In the genomic region with DNA sequence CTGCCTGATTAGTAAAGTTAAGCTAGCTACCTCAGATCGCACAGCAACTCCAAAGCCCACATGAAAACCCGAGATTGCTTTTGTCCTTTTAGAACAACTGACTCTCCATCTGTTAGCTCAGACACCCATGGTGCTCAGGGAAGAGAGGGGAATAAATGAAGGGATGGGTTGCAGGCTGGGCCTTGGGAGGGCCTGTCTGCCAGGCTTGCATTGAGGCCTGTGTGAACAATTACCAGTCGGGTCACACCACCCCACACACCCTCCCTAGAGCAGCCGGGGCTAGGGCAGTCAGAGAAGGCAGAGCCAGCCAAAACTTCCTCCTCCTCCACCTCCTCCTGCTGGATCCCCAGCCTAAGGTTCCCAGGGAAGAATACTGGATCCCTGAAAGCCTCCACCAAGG, we compare ENCODE assay signal across 18 cellular contexts. TPM values are rescaled to one million over a fixed set of nuclear protein-coding genes. Genes with fewer than 3 reads are reported as not detected.
DNase-seq lines count a peak whose midpoint lies in the region; ATAC-seq and TF ChIP-seq lines count a peak whose summit lies in the region.
"Had no signal": no experiment of that assay in that cellular context is flagged by ENCODE, and none has a peak within 500 bp of the region (broad histone marks: within the 10 kb centered on the region; RNA-seq: fewer than 3 reads in every experiment).

No MANE protein-coding gene starts in this region.

- POLR2A ChIA-PET in activated CD8-positive, alpha-beta T cell treated with anti-CD3 and anti-CD28 coated beads for 36 hours (lab: Charles Lee) = interaction anchor here (3.1 kb wide), 1 partner anchor 9 kb away, joined by 13 read pairs; a partner anchor contains a TSS
- POLR2A ChIA-PET in activated CD8-positive, alpha-beta T cell treated with anti-CD3 and anti-CD28 coated beads, Interleukin-2, amount 10 ng/mL, durations not matched to agents 7 days and 5 days (lab: Charles Lee) = interaction anchor here (1.0 kb wide), 1 partner anchor 11 kb away, joined by 4 read pairs; no protein-coding TSS in a partner anchor
- POLR2A ChIA-PET in activated CD4-positive, alpha-beta memory T cell treated with anti-CD3 and anti-CD28 coated beads for 36 hours (lab: Charles Lee) = no interaction called here
- POLR2A ChIA-PET in GM10248 (lab: Yijun Ruan, JAX) = no interaction called here

- TF ChIP-seq CTCF in activated CD8-positive, alpha-beta T cell treated with anti-CD3 and anti-CD28 coated beads for 36 hours (IDR thresholded peaks at IDR 0.05) = no peak
- TF ChIP-seq CTCF in tibial nerve (IDR thresholded peaks at IDR 0.05) (no peak), GM10248 (IDR thresholded peaks at IDR 0.05; ENCODE audit: control extremely low read depth, extremely low read depth, low read depth, missing control alignments) (no peak)

- WGBS in tibial nerve, 2 donors = 33 to 40% methylated on average over 4 of the region's 4 CpGs

- TF ChIP-seq POLR2A in tibial nerve (IDR thresholded peaks at IDR 0.05) = no peak

- H3K9me3 ChIP-seq in tibial nerve = no peaks in the 10 kb centered on the region
- H3K9me3 ChIP-seq: left ventricle myocardium inferior, testis had no signal

- no peak for ATAC-seq in activated CD8-positive, alpha-beta T cell treated with anti-CD3 and anti-CD28 coated beads for 36 hours
- ATAC-seq in activated CD8-positive, alpha-beta T cell treated with anti-CD3 and anti-CD28 coated beads, Interleukin-2, amount 10 ng/mL, durations not matched to agents 7 days and 5 days = no peak
- ATAC-seq in GM19397 (IDR thresholded peaks at IDR 0.05; ENCODE audit: unreplicated experiment) = no peak
- ATAC-seq: GM12878, HCT116, right cardiac atrium had no signal

- H3K27ac Mint-ChIP-seq in activated CD8-positive, alpha-beta T cell treated with anti-CD3 and anti-CD28 coated beads for 36 hours = peak overlapping the region; percentile 6
- H3K27ac Mint-ChIP-seq in activated CD8-positive, alpha-beta T cell treated with anti-CD3 and anti-CD28 coated beads, Interleukin-2, amount 10 ng/mL, durations not matched to agents 7 days and 5 days = no peak overlapping the region
- H3K27ac Mint-ChIP-seq in activated CD4-positive, alpha-beta memory T cell treated with anti-CD3 and anti-CD28 coated beads for 36 hours = no peak overlapping the region
- H3K27ac Mint-ChIP-seq: activated naive CD4-positive, alpha-beta T cell treated with anti-CD3 and anti-CD28 coated beads for 36 hours had no signal

- no peak for DNase-seq in activated CD8-positive, alpha-beta T cell treated with anti-CD3 and anti-CD28 coated beads for 36 hours
- DNase-seq in activated CD8-positive, alpha-beta T cell treated with anti-CD3 and anti-CD28 coated beads, Interleukin-2, amount 10 ng/mL, durations not matched to agents 7 days and 5 days = no peak
- DNase-seq in caudate nucleus (lab: John Stamatoyannopoulos, UW) = peak in 15 of 61 donors; percentile 2 to 49 (median 14)
- DNase-seq in midbrain (lab: John Stamatoyannopoulos, UW) = peak; percentile 10
- no peak for DNase-seq in tibial nerve (ENCODE audit: low spot score in 2 of 2)
- no peak for DNase-seq in activated CD4-positive, alpha-beta memory T cell treated with anti-CD3 and anti-CD28 coated beads for 36 hours
- DNase-seq in GM10248 (ENCODE audit: extremely low spot score) = no peak
- DNase-seq: activated naive CD4-positive, alpha-beta T cell treated with anti-CD3 and anti-CD28 coated beads for 36 hours; brain microvascular endothelial cell; left ventricle myocardium inferior; naive B cell; NCI-H526 treated with DMSO at 0.1 percent for 48 hours; right cardiac atrium; SW 1271; testis had no signal

- H3K4me3 ChIP-seq in tibial nerve = no peak overlapping the region
- H3K4me3 ChIP-seq: GM12878, left ventricle myocardium inferior, testis had no signal

- intact Hi-C loops in activated CD8-positive, alpha-beta T cell treated with anti-CD3 and anti-CD28 coated beads for 36 hours (cut with micrococcal nuclease) = no loop called here
- intact Hi-C loops in activated CD4-positive, alpha-beta memory T cell treated with anti-CD3 and anti-CD28 coated beads for 36 hours (cut with micrococcal nuclease) = no loop called here

- H3K27ac ChIP-seq in caudate nucleus (ENCODE audit: low read depth, low read length) = peak overlapping the region; percentile 6
- H3K27ac ChIP-seq in tibial nerve = peak overlapping the region in 3 of 4 donors; percentile 7 to 34 (median 26)
- H3K27ac ChIP-seq: brain microvascular endothelial cell, left ventricle myocardium inferior, testis had no signal

- no peaks in the 10 kb centered on the region for H3K4me1 ChIP-seq in tibial nerve

- no peak overlapping the region for H3K4me3 Mint-ChIP-seq in activated CD8-positive, alpha-beta T cell treated with anti-CD3 and anti-CD28 coated beads for 36 hours
- H3K4me3 Mint-ChIP-seq in activated CD8-positive, alpha-beta T cell treated with anti-CD3 and anti-CD28 coated beads, Interleukin-2, amount 10 ng/mL, durations not matched to agents 7 days and 5 days = no peak overlapping the region
- H3K4me3 Mint-ChIP-seq in activated CD4-positive, alpha-beta memory T cell treated with anti-CD3 and anti-CD28 coated beads for 36 hours = no peak overlapping the region
- H3K4me3 Mint-ChIP-seq: activated naive CD4-positive, alpha-beta T cell treated with anti-CD3 and anti-CD28 coated beads for 36 hours; naive B cell had no signal

- H3K27me3 ChIP-seq in tibial nerve = no peaks in the 10 kb centered on the region
- H3K27me3 ChIP-seq: brain microvascular endothelial cell, testis had no signal

- H3K36me3 ChIP-seq in tibial nerve = peaks cover 0 to 51% (median 9%) of the 10 kb centered on the region in 3 donors

- H3K9me3 Mint-ChIP-seq in activated CD8-positive, alpha-beta T cell treated with anti-CD3 and anti-CD28 coated beads for 36 hours = no peaks in the 10 kb centered on the region
- no peaks in the 10 kb centered on the region for H3K9me3 Mint-ChIP-seq in activated CD8-positive, alpha-beta T cell treated with anti-CD3 and anti-CD28 coated beads, Interleukin-2, amount 10 ng/mL, durations not matched to agents 7 days and 5 days (ENCODE audit: insufficient read depth)
- no peaks in the 10 kb centered on the region for H3K9me3 Mint-ChIP-seq in activated CD4-positive, alpha-beta memory T cell treated with anti-CD3 and anti-CD28 coated beads for 36 hours
- H3K9me3 Mint-ChIP-seq: activated naive CD4-positive, alpha-beta T cell treated with anti-CD3 and anti-CD28 coated beads for 36 hours; naive B cell had no signal

- peaks cover 8% of the 10 kb centered on the region for H3K36me3 Mint-ChIP-seq in activated CD8-positive, alpha-beta T cell treated with anti-CD3 and anti-CD28 coated beads for 36 hours (ENCODE audit: low read depth)
- peaks cover 26% of the 10 kb centered on the region for H3K36me3 Mint-ChIP-seq in activated CD8-positive, alpha-beta T cell treated with anti-CD3 and anti-CD28 coated beads, Interleukin-2, amount 10 ng/mL, durations not matched to agents 7 days and 5 days (ENCODE audit: low read depth)
- H3K36me3 Mint-ChIP-seq in activated CD4-positive, alpha-beta memory T cell treated with anti-CD3 and anti-CD28 coated beads for 36 hours = peaks cover 4% of the 10 kb centered on the region

- H3K27me3 Mint-ChIP-seq in activated CD8-positive, alpha-beta T cell treated with anti-CD3 and anti-CD28 coated beads for 36 hours = no peaks in the 10 kb centered on the region
- H3K27me3 Mint-ChIP-seq in activated CD8-positive, alpha-beta T cell treated with anti-CD3 and anti-CD28 coated beads, Interleukin-2, amount 10 ng/mL, durations not matched to agents 7 days and 5 days (ENCODE audit: low read depth) = no peaks in the 10 kb centered on the region
- no peaks in the 10 kb centered on the region for H3K27me3 Mint-ChIP-seq in activated CD4-positive, alpha-beta memory T cell treated with anti-CD3 and anti-CD28 coated beads for 36 hours
- H3K27me3 Mint-ChIP-seq: naive B cell had no signal

- CTCF ChIA-PET in activated CD8-positive, alpha-beta T cell treated with anti-CD3 and anti-CD28 coated beads for 36 hours (lab: Charles Lee) = interaction anchor here (0.7 kb wide), 1 partner anchor 91 kb away, joined by 3 read pairs; no protein-coding TSS in a partner anchor
- CTCF ChIA-PET in activated CD8-positive, alpha-beta T cell treated with anti-CD3 and anti-CD28 coated beads, Interleukin-2, amount 10 ng/mL, durations not matched to agents 7 days and 5 days (lab: Charles Lee) = interaction anchor here (1.0 to 1.5 kb wide), 4 partner anchors 41 to 117 kb away, joined by 3 to 4 read pairs (median 3); a partner anchor contains a TSS
- CTCF ChIA-PET in activated CD4-positive, alpha-beta memory T cell treated with anti-CD3 and anti-CD28 coated beads for 36 hours (lab: Charles Lee) = no interaction called here
- CTCF ChIA-PET in GM10248 (lab: Yijun Ruan, JAX) = interaction anchor here (0.7 to 1.6 kb wide), 4 partner anchors 10 to 116 kb away, joined by 3 to 4 read pairs (median 3); a partner anchor contains a TSS

- no peaks in the 10 kb centered on the region for H3K4me1 Mint-ChIP-seq in activated CD8-positive, alpha-beta T cell treated with anti-CD3 and anti-CD28 coated beads for 36 hours (ENCODE audit: low read depth)
- H3K4me1 Mint-ChIP-seq in activated CD8-positive, alpha-beta T cell treated with anti-CD3 and anti-CD28 coated beads, Interleukin-2, amount 10 ng/mL, durations not matched to agents 7 days and 5 days (ENCODE audit: low read depth) = peaks cover 7% of the 10 kb centered on the region
- no peaks in the 10 kb centered on the region for H3K4me1 Mint-ChIP-seq in activated CD4-positive, alpha-beta memory T cell treated with anti-CD3 and anti-CD28 coated beads for 36 hours (ENCODE audit: low read depth)
- H3K4me1 Mint-ChIP-seq: naive B cell had no signal

- no peak for TF ChIP-seq EP300 in tibial nerve (IDR thresholded peaks at IDR 0.05)

RNA-seq across cellular contexts. Expression of a gene that starts 8.8 kb away (rescaled TPM):
- total RNA-seq in activated CD8-positive, alpha-beta T cell treated with anti-CD3 and anti-CD28 coated beads for 36 hours = 10 to 100 TPM; 31.0 to 32.1 TPM
- 10 to 100 TPM; 35.9 to 40.2 TPM for total RNA-seq in activated CD8-positive, alpha-beta T cell treated with anti-CD3 and anti-CD28 coated beads, Interleukin-2, amount 10 ng/mL, durations not matched to agents 7 days and 5 days
- total RNA-seq in tibial nerve = 10 to 100 TPM; 26.9 to 37.5 (median 32.4) TPM
- 10 to 100 TPM; 30.4 to 32.7 TPM for total RNA-seq in activated CD4-positive, alpha-beta memory T cell treated with anti-CD3 and anti-CD28 coated beads for 36 hours

RNA-seq across cellular contexts. Expression of a gene that starts 42.2 kb away (rescaled TPM):
- total RNA-seq in activated CD8-positive, alpha-beta T cell treated with anti-CD3 and anti-CD28 coated beads for 36 hours = 10 to 100 TPM; 14.8 to 16.8 TPM
- total RNA-seq in activated CD8-positive, alpha-beta T cell treated with anti-CD3 and anti-CD28 coated beads, Interleukin-2, amount 10 ng/mL, durations not matched to agents 7 days and 5 days = 10 to 100 TPM; 29.9 to 33.1 TPM
- total RNA-seq in tibial nerve = 10 to 100 TPM; 19.6 to 39.3 (median 22.1) TPM
- total RNA-seq in activated CD4-positive, alpha-beta memory T cell treated with anti-CD3 and anti-CD28 coated beads for 36 hours = 10 to 100 TPM; 16.7 to 18.2 TPM

Comparison
In these comparisons a context has a peak if more than half of its experiments do, and no peak if none do; other contexts are left out.
1. POLR2A ChIA-PET loops: an anchor here in activated CD8-positive, alpha-beta T cell treated with anti-CD3 and anti-CD28 coated beads for 36 hours (3.1 kb wide) and activated CD8-positive, alpha-beta T cell treated with anti-CD3 and anti-CD28 coated beads, Interleukin-2, amount 10 ng/mL, durations not matched to agents 7 days and 5 days (1.0 kb wide); none called in activated CD4-positive, alpha-beta memory T cell treated with anti-CD3 and anti-CD28 coated beads for 36 hours and GM10248.